In genomic region chr4:118869808-118870342, GRCh38 we compare ENCODE assay signal across 19 cellular contexts. TPM values are rescaled to one million over a fixed set of nuclear protein-coding genes. Genes with fewer than 3 reads are reported as not detected.
DNase-seq lines count a peak whose midpoint lies in the region; ATAC-seq and TF ChIP-seq lines count a peak whose summit lies in the region.
"Had no signal": no experiment of that assay in that cellular context is flagged by ENCODE, and none has a peak within 500 bp of the region (broad histone marks: within the 10 kb centered on the region; RNA-seq: fewer than 3 reads in every experiment).

No MANE protein-coding gene starts in this region.

- H4K20me1 ChIP-seq in neural progenitor cell (ENCODE audit: low read depth): no peaks in the 10 kb centered on the region

- no peaks in the 10 kb centered on the region for H3K79me2 ChIP-seq in neural progenitor cell (ENCODE audit: low read depth)

- POLR2A ChIA-PET in CD4-positive, alpha-beta T cell (lab: Charles Lee): no interaction called here

- no peak for TF ChIP-seq CTCF in RWPE2 (IDR thresholded peaks at IDR 0.05; ENCODE audit: poor library complexity, severe bottlenecking)
- no peak for TF ChIP-seq CTCF in neural progenitor cell (IDR thresholded peaks at IDR 0.05)
- TF ChIP-seq CTCF in natural killer cell (IDR thresholded peaks at IDR 0.05): no peak
- no peak for TF ChIP-seq CTCF in CD4-positive, alpha-beta T cell (IDR thresholded peaks at IDR 0.05)

- H3K9me3 ChIP-seq in RWPE2 (ENCODE audit: severe bottlenecking) (no peaks in the 10 kb centered on the region), neural progenitor cell (ENCODE audit: low read depth) (no peaks in the 10 kb centered on the region)
- no peaks in the 10 kb centered on the region for H3K9me3 ChIP-seq in CD4-positive, alpha-beta T cell (ENCODE audit: control insufficient read depth, low read length)
- H3K9me3 ChIP-seq: left lung had no signal

- H3K27me3 ChIP-seq in RWPE2 (ENCODE audit: insufficient read depth, poor library complexity, severe bottlenecking) (no peaks in the 10 kb centered on the region), neural progenitor cell (no peaks in the 10 kb centered on the region)
- H3K27me3 ChIP-seq in CD4-positive, alpha-beta T cell (ENCODE audit: control insufficient read depth, insufficient read depth, low read length): no peaks in the 10 kb centered on the region
- H3K27me3 ChIP-seq: left lung had no signal

- intact Hi-C loops in natural killer cell (cut with micrococcal nuclease): no loop called here
- intact Hi-C loops in CD4-positive, alpha-beta T cell (cut with DNase I, micrococcal nuclease): no loop called here

- no peaks in the 10 kb centered on the region for H3K36me3 ChIP-seq in RWPE2 (ENCODE audit: low read depth)
- H3K36me3 ChIP-seq in neural progenitor cell: no peaks in the 10 kb centered on the region
- H3K36me3 ChIP-seq: left lung had no signal

- CTCF ChIA-PET in CD4-positive, alpha-beta T cell (lab: Charles Lee): no interaction called here

- no peaks in the 10 kb centered on the region for H3K4me1 Mint-ChIP-seq in neural progenitor cell
- no peaks in the 10 kb centered on the region for H3K4me1 Mint-ChIP-seq in natural killer cell
- no peaks in the 10 kb centered on the region for H3K4me1 Mint-ChIP-seq in CD4-positive, alpha-beta T cell (ENCODE audit: low read depth)
- H3K4me1 Mint-ChIP-seq: activated CD4-positive, alpha-beta T cell treated with anti-CD3 and anti-CD28 coated beads, Interleukin-2, amount 10 ng/mL, durations not matched to agents 24 days and 14 days had no signal

- H3F3A ChIP-seq in neural progenitor cell (ENCODE audit: low read depth): no peaks in the 10 kb centered on the region

- H3K9ac ChIP-seq in neural progenitor cell: no peak overlapping the region

- ATAC-seq in GM18870 (IDR thresholded peaks at IDR 0.05; ENCODE audit: unreplicated experiment) (peak; percentile 50), RWPE2 (ENCODE audit: low read depth) (peak; percentile 27; the same call in 1 of the 3 replicates), natural killer cell (no peak)
- ATAC-seq in CD4-positive, alpha-beta T cell (ENCODE audit: poor library complexity): no peak
- ATAC-seq: left lung; stimulated activated naive CD8-positive, alpha-beta T cell treated with anti-CD3 and anti-CD28 coated beads, Interleukin-15, Interleukin-2, amounts not matched to agents 100 U/mL and 50 U/mL, for 24 hours had no signal

- no peak overlapping the region for H3K4me3 Mint-ChIP-seq in neural progenitor cell
- H3K4me3 Mint-ChIP-seq in natural killer cell: no peak overlapping the region
- H3K4me3 Mint-ChIP-seq in CD4-positive, alpha-beta T cell: no peak overlapping the region
- H3K4me3 Mint-ChIP-seq: activated CD4-positive, alpha-beta T cell treated with anti-CD3 and anti-CD28 coated beads, Interleukin-2, amount 10 ng/mL, durations not matched to agents 24 days and 14 days had no signal

- H3K4me3 ChIP-seq in RWPE2 (ENCODE audit: severe bottlenecking) (no peak overlapping the region), neural progenitor cell (no peak overlapping the region)
- H3K4me3 ChIP-seq: left lung had no signal

- H3K4me1 ChIP-seq in RWPE2 (ENCODE audit: insufficient read depth, poor library complexity, severe bottlenecking) (no peaks in the 10 kb centered on the region), neural progenitor cell (peaks cover 2% of the 10 kb centered on the region)
- H3K4me1 ChIP-seq: left lung had no signal

- H3K9me3 Mint-ChIP-seq in neural progenitor cell (no peaks in the 10 kb centered on the region), natural killer cell (no peaks in the 10 kb centered on the region)
- H3K9me3 Mint-ChIP-seq in CD4-positive, alpha-beta T cell: no peaks in the 10 kb centered on the region
- H3K9me3 Mint-ChIP-seq: activated CD4-positive, alpha-beta T cell treated with anti-CD3 and anti-CD28 coated beads, Interleukin-2, amount 10 ng/mL, durations not matched to agents 24 days and 14 days had no signal

- H3K27ac ChIP-seq in RWPE2 (ENCODE audit: poor library complexity, severe bottlenecking) (no peak overlapping the region), neural progenitor cell (peak overlapping the region; percentile 18)
- H3K27ac ChIP-seq in CD4-positive, alpha-beta T cell (ENCODE audit: low read depth, low read length): no peak overlapping the region
- H3K27ac ChIP-seq: left lung had no signal

- no peaks in the 10 kb centered on the region for H3K36me3 Mint-ChIP-seq in neural progenitor cell
- H3K36me3 Mint-ChIP-seq in natural killer cell: no peaks in the 10 kb centered on the region
- no peaks in the 10 kb centered on the region for H3K36me3 Mint-ChIP-seq in CD4-positive, alpha-beta T cell (ENCODE audit: low read depth)

- DNase-seq in RWPE2 (ENCODE audit: low spot score) (no peak), fibroblast of gingiva (ENCODE audit: low read depth) (peak; percentile 21), neural progenitor cell (ENCODE audit: low spot score) (no peak), natural killer cell (no peak), iPS-NIHi7 (ENCODE audit: extremely low spot score) (no peak), SIG-M5 treated with dmso at 0.1 percent for 504 hours (lab: John Stamatoyannopoulos, UW; ENCODE audit: unreplicated experiment) (no peak)
- no peak for DNase-seq in CD4-positive, alpha-beta T cell
- DNase-seq: activated CD4-positive, alpha-beta T cell treated with anti-CD3 and anti-CD28 coated beads, Interleukin-2, amount 10 ng/mL, durations not matched to agents 24 days and 14 days; activated gamma-delta T cell treated with Interleukin-2 at 50 U/mL for 16 hours; C1 segment of cervical spinal cord; GF-D8; left lung; NCI-H1417 treated with DMSO at 0.1 percent for 48 hours; NK-92 treated with Interleukin-12 subunit alpha and Interleukin-12 subunit beta, amount 100 ng/mL, for 24 hours; stimulated activated CD4-positive, alpha-beta T cell treated with anti-CD3 and anti-CD28 coated beads, Interleukin-2, amount 100 ng/mL, for 24 hours; stimulated activated naive CD8-positive, alpha-beta T cell treated with anti-CD3 and anti-CD28 coated beads, Interleukin-15, Interleukin-2, amounts not matched to agents 100 U/mL and 50 U/mL, for 24 hours; SW 1271 had no signal

- H3K27me3 Mint-ChIP-seq in neural progenitor cell (ENCODE audit: insufficient read depth, low read depth) (peaks cover 2% of the 10 kb centered on the region), natural killer cell (ENCODE audit: low read depth in 2 of 2) (peaks cover 0 to 27% of the 10 kb centered on the region in 2 donors)
- H3K27me3 Mint-ChIP-seq in CD4-positive, alpha-beta T cell: no peaks in the 10 kb centered on the region

- H3K4me2 ChIP-seq in neural progenitor cell: no peak overlapping the region

- H2AFZ ChIP-seq in neural progenitor cell (replicated peaks): peak overlapping the region; percentile 73

- H3K27ac Mint-ChIP-seq in neural progenitor cell (no peak overlapping the region), natural killer cell (no peak overlapping the region)
- no peak overlapping the region for H3K27ac Mint-ChIP-seq in CD4-positive, alpha-beta T cell
- H3K27ac Mint-ChIP-seq: activated CD4-positive, alpha-beta T cell treated with anti-CD3 and anti-CD28 coated beads, Interleukin-2, amount 10 ng/mL, durations not matched to agents 24 days and 14 days had no signal

RNA-seq across cellular contexts. Expression of gene SYNPO2, which starts 18.8 kb away (rescaled TPM):
- total RNA-seq in neural progenitor cell (ENCODE audit: low replicate concordance) (0.09 TPM in 2 replicates), natural killer cell (under 1 TPM; 0.18 to 0.85 (median 0.56) TPM)
- under 1 TPM; 0.22 to 0.41 TPM for total RNA-seq in CD4-positive, alpha-beta T cell
- total RNA-seq: HT-29 had no signal

RNA-seq across cellular contexts. Expression of gene SEC24D, which starts 33.9 kb away (rescaled TPM):
- total RNA-seq in neural progenitor cell (ENCODE audit: low replicate concordance) (8.2 and 10.1 TPM in 2 replicates), natural killer cell (10 to 100 TPM; 32.7 to 50.2 (median 35.2) TPM)
- 10 to 100 TPM; 13.9 to 14.8 TPM for total RNA-seq in CD4-positive, alpha-beta T cell

Comparison
In these comparisons a context has a peak if more than half of its experiments do, and no peak if none do; other contexts are left out.
1. ATAC-seq: peak in GM18870 (single experiment) and RWPE2 (single experiment); none in natural killer cell (0 of 3) and CD4-positive, alpha-beta T cell (single experiment).